30 cellular contexts compared by ENCODE assay signal in genomic region chr5:178883815-178884430, GRCh38. TPM values are rescaled to one million over a fixed set of nuclear protein-coding genes. Genes with fewer than 3 reads are reported as not detected.
"Had no signal": no experiment of that assay in that cellular context is flagged by ENCODE, and none has a peak within 500 bp of the region (broad histone marks: within the 10 kb centered on the region; RNA-seq: fewer than 3 reads in every experiment).

No MANE protein-coding gene starts in this region.

- H3K27me3 ChIP-seq: adrenal gland, breast epithelium, Peyer's patch, SJCRH30 had no signal

- H3K4me1 Mint-ChIP-seq: activated naive CD4-positive, alpha-beta T cell treated with anti-CD3 and anti-CD28 coated beads, Interleukin-2, amount 10 ng/mL, durations not matched to agents 7 days and 5 days; activated naive CD8-positive, alpha-beta T cell treated with anti-CD3 and anti-CD28 coated beads for 36 hours had no signal

- H3K36me3 ChIP-seq: adrenal gland had no signal

- DNase-seq: activated CD4-positive, alpha-beta T cell treated with anti-CD3 and anti-CD28 coated beads for 4 hours; activated CD8-positive, alpha-beta memory T cell treated with anti-CD3 and anti-CD28 coated beads, Interleukin-2, amount 50 U/mL, for 4 hours; activated CD8-positive, alpha-beta T cell treated with anti-CD3 and anti-CD28 coated beads for 36 hours; activated gamma-delta T cell treated with Interleukin-2 at 50 U/mL for 16 hours; activated naive CD4-positive, alpha-beta T cell treated with anti-CD3 and anti-CD28 coated beads, Interleukin-2, amount 10 ng/mL, durations not matched to agents 7 days and 5 days; activated naive CD8-positive, alpha-beta T cell treated with anti-CD3 and anti-CD28 coated beads for 36 hours; activated T-cell treated with anti-CD3 and anti-CD28 coated beads, Interleukin-2, amount 50 U/mL, for 72 hours; adrenal gland; anterior cingulate cortex; caudate nucleus; KG1; NCI-H1048; NCI-H146; NCI-H1930; NCI-H2107; NCI-H2171 treated with DMSO at 0.1 percent for 48 hours; NCI-H226; NCI-H526 treated with DMSO at 0.1 percent for 48 hours; Peyer's patch; Right ventricle myocardium superior; SJCRH30; SK-N-SH had no signal

- H3K27me3 Mint-ChIP-seq: activated CD8-positive, alpha-beta T cell treated with anti-CD3 and anti-CD28 coated beads for 36 hours; activated naive CD4-positive, alpha-beta T cell treated with anti-CD3 and anti-CD28 coated beads, Interleukin-2, amount 10 ng/mL, durations not matched to agents 7 days and 5 days; activated naive CD8-positive, alpha-beta T cell treated with anti-CD3 and anti-CD28 coated beads for 36 hours had no signal

- H3K27ac ChIP-seq: adrenal gland, breast epithelium, Peyer's patch, RWPE1, SJCRH30 had no signal

- H3K4me2 ChIP-seq: SK-N-SH had no signal

- H3K9ac ChIP-seq: SK-N-SH had no signal

- H3K4me1 ChIP-seq: adrenal gland, breast epithelium, Peyer's patch, SJCRH30 had no signal

- H3K27ac Mint-ChIP-seq: activated CD8-positive, alpha-beta T cell treated with anti-CD3 and anti-CD28 coated beads for 36 hours; activated naive CD4-positive, alpha-beta T cell treated with anti-CD3 and anti-CD28 coated beads, Interleukin-2, amount 10 ng/mL, durations not matched to agents 7 days and 5 days; activated naive CD8-positive, alpha-beta T cell treated with anti-CD3 and anti-CD28 coated beads for 36 hours; activated T-cell treated with anti-CD3 and anti-CD28 coated beads, Interleukin-2, amount 50 U/mL, for 72 hours; activated T-helper 2 cell treated with anti-CD3 and anti-CD28 coated beads, Interferon-gamma antibody, Interleukin-2, Interleukin-4, amounts not matched to agents 10 μg/mL and 5 μg/mL and 100 μg/mL, durations not matched to agents 14 hours and 24 hours and 36 hours; T-helper 1 cell treated with Interleukin-12 subunit alpha and Interleukin-12 subunit beta and Interleukin-4 antibody, amounts not matched to agents 30 μg/mL and 1 μg/mL, for 36 hours had no signal

- ATAC-seq: activated CD4-positive, CD25-positive, alpha-beta regulatory T cell treated with anti-CD3 and anti-CD28 coated beads, Interleukin-2, amount 50 U/mL, for 24 hours; activated CD8-positive, alpha-beta T cell treated with anti-CD3 and anti-CD28 coated beads for 36 hours; activated T-cell treated with anti-CD3 and anti-CD28 coated beads, Interleukin-2, amount 50 U/mL, for 72 hours had no signal

- H3K4me3 Mint-ChIP-seq: activated CD8-positive, alpha-beta T cell treated with anti-CD3 and anti-CD28 coated beads for 36 hours; activated naive CD4-positive, alpha-beta T cell treated with anti-CD3 and anti-CD28 coated beads, Interleukin-2, amount 10 ng/mL, durations not matched to agents 7 days and 5 days; activated naive CD8-positive, alpha-beta T cell treated with anti-CD3 and anti-CD28 coated beads for 36 hours; activated T-cell treated with anti-CD3 and anti-CD28 coated beads, Interleukin-2, amount 50 U/mL, for 72 hours; T-helper 1 cell treated with Interleukin-12 subunit alpha and Interleukin-12 subunit beta and Interleukin-4 antibody, amounts not matched to agents 30 μg/mL and 1 μg/mL, for 36 hours had no signal

- H3K4me3 ChIP-seq: Peyer's patch, SJCRH30 had no signal

RNA-seq across cellular contexts. Expression of gene ZFP2, which starts 11.8 kb away (rescaled TPM):
- total RNA-seq: activated T-helper 2 cell treated with anti-CD3 and anti-CD28 coated beads, Interferon-gamma antibody, Interleukin-2, Interleukin-4, amounts not matched to agents 10 μg/mL and 5 μg/mL and 100 μg/mL, durations not matched to agents 14 hours and 24 hours and 36 hours; M059J had no signal

RNA-seq across cellular contexts. Expression of gene ZNF454, which starts 57.1 kb away (rescaled TPM):
- total RNA-seq: activated CD8-positive, alpha-beta T cell treated with anti-CD3 and anti-CD28 coated beads for 36 hours; activated naive CD8-positive, alpha-beta T cell treated with anti-CD3 and anti-CD28 coated beads for 36 hours; activated T-helper 2 cell treated with anti-CD3 and anti-CD28 coated beads, Interferon-gamma antibody, Interleukin-2, Interleukin-4, amounts not matched to agents 10 μg/mL and 5 μg/mL and 100 μg/mL, durations not matched to agents 14 hours and 24 hours and 36 hours; LHCN-M2; NCI-H460; SJCRH30 had no signal
